Comparison of ENCODE assay signal across 8 cellular contexts in the genomic region with DNA sequence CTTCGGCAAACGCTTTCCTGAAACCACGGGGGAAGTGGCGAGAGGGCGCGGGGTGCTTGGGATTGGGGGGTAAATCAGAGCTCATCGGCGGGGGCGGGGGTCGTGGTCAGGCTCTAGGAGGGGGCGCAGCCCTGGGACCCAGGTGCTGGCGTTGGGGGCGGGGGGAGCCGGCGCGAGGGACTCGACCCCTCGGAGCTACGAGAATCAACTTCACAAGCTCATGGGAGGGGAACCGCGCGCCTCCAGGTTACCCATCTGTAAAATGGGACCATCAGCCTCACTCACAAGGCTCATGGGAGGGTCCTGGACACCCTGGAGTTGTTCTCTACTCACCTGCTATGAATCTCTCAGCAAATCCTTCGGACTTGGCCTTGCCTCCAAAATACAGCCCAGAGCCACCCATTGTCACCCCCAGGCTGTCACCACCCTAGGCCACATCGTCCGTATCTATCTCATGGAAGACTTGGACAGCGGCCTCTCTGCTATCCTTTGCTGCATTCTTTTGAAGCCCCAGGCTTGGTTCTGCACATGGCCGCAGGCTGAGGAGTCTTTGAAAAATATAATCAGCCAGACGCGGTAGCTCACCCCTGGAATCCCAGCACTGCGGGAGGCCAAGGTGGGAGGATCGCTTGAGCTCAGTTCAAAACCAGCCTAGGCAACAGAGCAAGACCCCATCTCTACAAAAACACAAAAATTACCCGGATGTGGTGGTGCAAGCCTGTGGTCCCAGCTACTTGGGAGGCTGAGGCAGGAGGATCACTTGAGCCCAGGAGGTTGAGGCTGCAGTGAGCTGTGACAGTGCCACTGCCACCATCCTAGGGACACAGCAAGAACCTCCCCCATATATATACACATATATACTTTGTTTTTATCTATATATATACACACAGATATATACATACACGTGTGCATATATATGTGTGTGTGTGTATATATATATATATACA. TPM values are rescaled to one million over a fixed set of nuclear protein-coding genes. Genes with fewer than 3 reads are reported as not detected.
DNase-seq lines count a peak whose midpoint lies in the region; ATAC-seq and TF ChIP-seq lines count a peak whose summit lies in the region.

No MANE protein-coding gene starts in this region.

- H2BK12ac ChIP-seq in mesenchymal stem cell (ENCODE audit: low read length in 2 of 2), result peak overlapping the region in 1 of 2 experiments; percentile 94

- H3K4me1 Mint-ChIP-seq in activated naive CD4-positive, alpha-beta T cell treated with anti-CD3 and anti-CD28 coated beads, Interleukin-2, amount 10 ng/mL, durations not matched to agents 7 days and 5 days, result peaks cover 71% of the 10 kb centered on the region

- H2AK5ac ChIP-seq in mesenchymal stem cell (ENCODE audit: low read length, severe bottlenecking), result no peak overlapping the region

- H3K36me3 ChIP-seq in brain microvascular endothelial cell (replicated peaks) (peaks cover 7% of the 10 kb centered on the region), mesenchymal stem cell (ENCODE audit: control insufficient read depth in 1 of 2, insufficient read depth in 2 of 2, low read depth in 1 of 2, low read length in 2 of 2) (peaks cover 8% of the 10 kb centered on the region in 2 experiments), upper lobe of left lung (peaks cover 0 to 10% (median 4%) of the 10 kb centered on the region in 4 donors)

- in situ Hi-C loops in brain microvascular endothelial cell (cut with HindIII; ENCODE audit: low pct_ligation_motif_present, low sequenced_read_pairs), result no loop called here

- H3K4ac ChIP-seq in mesenchymal stem cell (ENCODE audit: low read depth in 1 of 2, low read length in 2 of 2), result peak overlapping the region; percentile 98

- H3K27ac ChIP-seq in brain microvascular endothelial cell (peak overlapping the region; percentile 56), mesenchymal stem cell (ENCODE audit: low read length, poor library complexity, severe bottlenecking) (peak overlapping the region; percentile 50), upper lobe of left lung (peak overlapping the region; percentile 88 to 96 (median 91))

- ATAC-seq in upper lobe of left lung (ENCODE audit: low FRiP score in 2 of 2), result no peak

- peak overlapping the region; percentile 78 for H2BK120ac ChIP-seq in mesenchymal stem cell (ENCODE audit: low read depth, low read length)

- H3K4me1 ChIP-seq in mesenchymal stem cell (ENCODE audit: control insufficient read depth, insufficient read depth, low read depth, low read length) (peaks cover 28% of the 10 kb centered on the region), upper lobe of left lung (peaks cover 49 to 65% (median 51%) of the 10 kb centered on the region in 4 donors)

- H3K9ac ChIP-seq in mesenchymal stem cell (ENCODE audit: low read length), result peak overlapping the region; percentile 94

- no peaks in the 10 kb centered on the region for H3K27me3 ChIP-seq in brain microvascular endothelial cell (replicated peaks)
- no peaks in the 10 kb centered on the region for H3K27me3 ChIP-seq in mesenchymal stem cell (ENCODE audit: control insufficient read depth in 1 of 2, insufficient read depth in 1 of 2, low read length in 2 of 2)
- no peaks in the 10 kb centered on the region for H3K27me3 ChIP-seq in upper lobe of left lung

- no peak for TF ChIP-seq EP300 in upper lobe of left lung (IDR thresholded peaks at IDR 0.05)

- peak overlapping the region; percentile 74 for H4K91ac ChIP-seq in mesenchymal stem cell (ENCODE audit: low read length)

- peak overlapping the region; percentile 97 for H3K4me2 ChIP-seq in mesenchymal stem cell (ENCODE audit: low read length, poor library complexity, severe bottlenecking)

- CTCF ChIA-PET in activated naive CD4-positive, alpha-beta T cell treated with anti-CD3 and anti-CD28 coated beads, Interleukin-2, amount 10 ng/mL, durations not matched to agents 7 days and 5 days (lab: Charles Lee), result interaction anchor here (1.1 to 6.3 kb wide), 6 partner anchors 8 to 175 kb away, joined by 3 to 41 read pairs (median 7); no protein-coding TSS in a partner anchor

- TF ChIP-seq CTCF in brain microvascular endothelial cell (IDR thresholded peaks at IDR 0.05; ENCODE audit: low read depth, low read length, missing control alignments) (no peak), upper lobe of left lung (IDR thresholded peaks at IDR 0.05) (no peak)

- H3K9me3 ChIP-seq in mesenchymal stem cell (ENCODE audit: control insufficient read depth, low read length), result no peaks in the 10 kb centered on the region
- no peaks in the 10 kb centered on the region for H3K9me3 ChIP-seq in upper lobe of left lung

- H4K8ac ChIP-seq in mesenchymal stem cell (ENCODE audit: low read length), result peak overlapping the region; percentile 86

- no peak for DNase-seq in activated naive CD4-positive, alpha-beta T cell treated with anti-CD3 and anti-CD28 coated beads, Interleukin-2, amount 10 ng/mL, durations not matched to agents 7 days and 5 days
- DNase-seq in activated naive CD4-positive, alpha-beta T cell (lab: John Stamatoyannopoulos, UW), result no peak
- DNase-seq in brain microvascular endothelial cell (no peak), mesenchymal stem cell (no peak), upper lobe of left lung (peak in 1 of 2 donors; percentile 88), foreskin melanocyte (no peak), NCI-H748 treated with DMSO at 0.1 percent for 48 hours (lab: John Stamatoyannopoulos, UW) (no peak), CD1c-positive myeloid dendritic cell (ENCODE audit: extremely low spot score) (no peak)

- no peak overlapping the region for H2BK5ac ChIP-seq in mesenchymal stem cell (ENCODE audit: low read depth, low read length, poor library complexity, severe bottlenecking)

- H3K27me3 Mint-ChIP-seq in activated naive CD4-positive, alpha-beta T cell treated with anti-CD3 and anti-CD28 coated beads, Interleukin-2, amount 10 ng/mL, durations not matched to agents 7 days and 5 days, result peaks cover 5% of the 10 kb centered on the region

- H3K23ac ChIP-seq in mesenchymal stem cell (ENCODE audit: low read length in 2 of 2), result peak overlapping the region in 1 of 2 experiments; percentile 99

- H3K36me3 Mint-ChIP-seq in activated naive CD4-positive, alpha-beta T cell treated with anti-CD3 and anti-CD28 coated beads, Interleukin-2, amount 10 ng/mL, durations not matched to agents 7 days and 5 days, result peaks cover 31% of the 10 kb centered on the region

- no peak overlapping the region for H2BK15ac ChIP-seq in mesenchymal stem cell (ENCODE audit: low read depth, poor library complexity, severe bottlenecking)

- 44% methylated on average over 31 of the region's 33 CpGs for WGBS in mesenchymal stem cell
- 39 to 73% methylated on average over 18 to 27 of the region's 33 CpGs for WGBS in upper lobe of left lung, 2 donors

- H3K4me3 Mint-ChIP-seq in activated naive CD4-positive, alpha-beta T cell treated with anti-CD3 and anti-CD28 coated beads, Interleukin-2, amount 10 ng/mL, durations not matched to agents 7 days and 5 days, result peak overlapping the region; percentile 98

- peak overlapping the region; percentile 97 to 99 for H3K18ac ChIP-seq in mesenchymal stem cell (ENCODE audit: low read depth in 1 of 2, low read length in 2 of 2)

- peak overlapping the region; percentile 69 for H3K4me3 ChIP-seq in brain microvascular endothelial cell (ENCODE audit: low read depth, low read length)
- H3K4me3 ChIP-seq in mesenchymal stem cell (ENCODE audit: insufficient read depth in 1 of 2, low read depth in 1 of 2, low read length in 2 of 2), result peak overlapping the region; percentile 81 to 84
- H3K4me3 ChIP-seq in upper lobe of left lung, result peak overlapping the region; percentile 65 to 100 (median 86)

- H2AFZ ChIP-seq in mesenchymal stem cell (ENCODE audit: low read depth, low read length), result peak overlapping the region; percentile 95

- TF ChIP-seq POLR2A in upper lobe of left lung (IDR thresholded peaks at IDR 0.05), result no peak

- peak overlapping the region; percentile 89 for H3K27ac Mint-ChIP-seq in activated naive CD4-positive, alpha-beta T cell treated with anti-CD3 and anti-CD28 coated beads, Interleukin-2, amount 10 ng/mL, durations not matched to agents 7 days and 5 days

- H3K9me3 Mint-ChIP-seq in activated naive CD4-positive, alpha-beta T cell treated with anti-CD3 and anti-CD28 coated beads, Interleukin-2, amount 10 ng/mL, durations not matched to agents 7 days and 5 days, result no peaks in the 10 kb centered on the region

- peaks cover 10% of the 10 kb centered on the region for H3K79me1 ChIP-seq in mesenchymal stem cell (replicated peaks; ENCODE audit: low read length, poor library complexity, severe bottlenecking)

- peak overlapping the region in 1 of 2 experiments; percentile 98 for H3K14ac ChIP-seq in mesenchymal stem cell (ENCODE audit: low read length in 2 of 2)

RNA-seq across cellular contexts. Expression of gene RANBP3, which starts 0.9 kb away (rescaled TPM):
- 80.2 TPM for polyA plus RNA-seq in mesenchymal stem cell (2013, experiment 1 of 2)
- polyA plus RNA-seq in mesenchymal stem cell (2013, experiment 2 of 2), result 75.1 TPM
- total RNA-seq in upper lobe of left lung, result 100 to 1,000 TPM in 1 of 6 donors, 10 to 100 TPM in 5; 64.4 to 116 (median 68.5) TPM
